ENCODE assay signal across 21 cellular contexts in the genomic region with DNA sequence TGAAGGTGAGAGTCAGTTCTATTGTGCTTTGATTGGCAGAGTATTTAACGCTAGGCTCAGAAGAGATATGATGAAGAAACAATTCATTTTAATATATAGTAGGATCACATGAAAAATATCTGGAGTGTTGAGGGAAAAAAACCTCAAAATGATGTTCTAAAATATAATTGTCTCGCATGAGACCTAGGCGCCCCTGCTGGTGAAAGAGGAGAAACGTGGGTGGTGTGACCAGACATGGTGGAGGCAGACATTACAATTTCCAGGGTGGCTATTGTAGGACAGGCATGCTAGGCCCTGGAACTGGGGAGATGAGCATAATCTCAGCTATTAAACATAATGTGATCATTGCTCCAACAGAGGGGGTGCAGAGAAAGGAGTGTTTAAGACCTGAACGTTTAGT.
A peak's percentile ranks its signal among the peaks of the same experiment; 100 is the strongest.
DNase-seq lines count a peak whose midpoint lies in the region; ATAC-seq and TF ChIP-seq lines count a peak whose summit lies in the region.
"Had no signal": no experiment of that assay in that cellular context is flagged by ENCODE, and none has a peak within 500 bp of the region (broad histone marks: within the 10 kb centered on the region; RNA-seq: fewer than 3 reads in every experiment).

No MANE protein-coding gene starts in this region.

- H3K27me3 Mint-ChIP-seq in type B pancreatic cell, result peaks cover 5% of the 10 kb centered on the region
- H3K27me3 Mint-ChIP-seq: naive B cell had no signal

- H3K36me3 Mint-ChIP-seq in type B pancreatic cell, result no peaks in the 10 kb centered on the region
- H3K36me3 Mint-ChIP-seq: activated naive CD4-positive, alpha-beta T cell treated with anti-CD3 and anti-CD28 coated beads, Interleukin-2, amount 50 U/mL, for 72 hours; naive B cell had no signal

- intact Hi-C loops in heart left ventricle (cut with DNase I), result no loop called here

- no peaks in the 10 kb centered on the region for H3K27me3 ChIP-seq in cardiac muscle cell
- no peaks in the 10 kb centered on the region for H3K27me3 ChIP-seq in heart left ventricle
- H3K27me3 ChIP-seq: pancreas, tibial nerve had no signal

- no peaks in the 10 kb centered on the region for H3K9me3 ChIP-seq in cardiac muscle cell (ENCODE audit: low read depth)
- no peaks in the 10 kb centered on the region for H3K9me3 ChIP-seq in heart left ventricle
- H3K9me3 ChIP-seq: pancreas, tibial nerve had no signal

- ATAC-seq in heart left ventricle (no peak), HG03196 (IDR thresholded peaks at IDR 0.05; ENCODE audit: unreplicated experiment) (no peak), GM19324 (IDR thresholded peaks at IDR 0.05; ENCODE audit: low FRiP score, unreplicated experiment) (no peak)
- ATAC-seq: activated naive CD4-positive, alpha-beta T cell treated with anti-CD3 and anti-CD28 coated beads, Interleukin-2, amount 50 U/mL, for 72 hours; HepG2; pancreas had no signal

- no peak overlapping the region for H3K27ac ChIP-seq in cardiac muscle cell
- no peak overlapping the region for H3K27ac ChIP-seq in heart left ventricle
- H3K27ac ChIP-seq: pancreas, tibial nerve had no signal

- no peak overlapping the region for H3K4me3 ChIP-seq in cardiac muscle cell
- H3K4me3 ChIP-seq in heart left ventricle, result no peak overlapping the region
- H3K4me3 ChIP-seq: pancreas, tibial nerve had no signal

- no peaks in the 10 kb centered on the region for H3K9me3 Mint-ChIP-seq in type B pancreatic cell
- H3K9me3 Mint-ChIP-seq: activated naive CD4-positive, alpha-beta T cell treated with anti-CD3 and anti-CD28 coated beads, Interleukin-2, amount 50 U/mL, for 72 hours had no signal

- peak; percentile 24 for TF ChIP-seq CTCF in cardiac muscle cell (IDR thresholded peaks at IDR 0.05; ENCODE audit: low read depth, low read length)
- TF ChIP-seq CTCF in heart left ventricle (IDR thresholded peaks at IDR 0.05), result no peak
- peak; percentile 52 for TF ChIP-seq CTCF in type B pancreatic cell (conservative IDR thresholded peaks at IDR 0.05)

- TF ChIP-seq POLR2A in heart left ventricle (IDR thresholded peaks at IDR 0.05), result no peak

- H3K27ac Mint-ChIP-seq in type B pancreatic cell, result no peak overlapping the region
- H3K27ac Mint-ChIP-seq: activated naive CD4-positive, alpha-beta T cell treated with anti-CD3 and anti-CD28 coated beads, Interleukin-2, amount 50 U/mL, for 72 hours; naive B cell had no signal

- DNase-seq in cardiac muscle cell (ENCODE audit: low read depth in 1 of 2, low spot score in 1 of 2) (peak in 1 of 2 donors; percentile 7), heart left ventricle (no peak), NCI-H2227 treated with DMSO at 0.1 percent for 48 hours (lab: John Stamatoyannopoulos, UW) (peak; percentile 12), dermis blood vessel endothelial cell (peak; percentile 5), type B pancreatic cell (ENCODE audit: extremely low spot score, unreplicated experiment) (no peak), OCI-M1 (lab: John Stamatoyannopoulos, UW) (no peak)
- DNase-seq: activated CD4-positive, CD25-positive, alpha-beta regulatory T cell; cortex of kidney; foreskin fibroblast; hypothalamus; naive B cell; NCI-H2029; pancreas; SHP77 treated with DMSO at 0.1 percent for 48 hours; stimulated activated naive CD4-positive, alpha-beta T cell; T-helper 2 cell had no signal

- H3K4me1 ChIP-seq in cardiac muscle cell (ENCODE audit: low read depth) (no peaks in the 10 kb centered on the region), heart left ventricle (no peaks in the 10 kb centered on the region)
- H3K4me1 ChIP-seq: pancreas, tibial nerve had no signal

- WGBS in heart left ventricle, 4 donors, result 75 to 90% (median 82%) methylated on average over 5 of the region's 5 CpGs

- no peak overlapping the region for H3K4me3 Mint-ChIP-seq in type B pancreatic cell
- H3K4me3 Mint-ChIP-seq: naive B cell had no signal

- H3K4me1 Mint-ChIP-seq in type B pancreatic cell (ENCODE audit: unreplicated experiment), result peaks cover 12% of the 10 kb centered on the region
- H3K4me1 Mint-ChIP-seq: naive B cell had no signal

- H3K36me3 ChIP-seq in cardiac muscle cell (no peaks in the 10 kb centered on the region), heart left ventricle (no peaks in the 10 kb centered on the region)
- H3K36me3 ChIP-seq: pancreas, tibial nerve had no signal

Comparison
In these comparisons a context has a peak if more than half of its experiments do, and no peak if none do; other contexts are left out.
1. CTCF ChIP-seq: peak in cardiac muscle cell (single experiment) and type B pancreatic cell (single experiment); none in heart left ventricle (0 of 12).
2. DNase-seq: peak in NCI-H2227 treated with DMSO at 0.1 percent for 48 hours (single experiment) and dermis blood vessel endothelial cell (single experiment); none in heart left ventricle (0 of 5), type B pancreatic cell (single experiment) and OCI-M1 (single experiment).